Comparison of ENCODE assay signal across 9 cellular contexts in genomic region chr7:96561892-96562291, GRCh38.
"Had no signal": no experiment of that assay in that cellular context is flagged by ENCODE, and none has a peak within 500 bp of the region (broad histone marks: within the 10 kb centered on the region; RNA-seq: fewer than 3 reads in every experiment).

No MANE protein-coding gene starts in this region.

- H3K36me3 ChIP-seq: HAP-1 had no signal

- H3K4me1 ChIP-seq: HAP-1 had no signal

- ATAC-seq: GM23338, HCT116 had no signal

- H3K9me3 ChIP-seq: HAP-1 had no signal

- H3K27ac ChIP-seq: GM23248 had no signal

- DNase-seq: GM23248, GOT3, H7, H9, HCEC 1CT, HFFc6 had no signal

- H3K9ac ChIP-seq: GM23248 had no signal

- H3K4me2 ChIP-seq: GM23338 had no signal

- H2AFZ ChIP-seq: GM23248, GM23338 had no signal

- H3K4me3 ChIP-seq: GM23248, GM23338, HAP-1 had no signal
